1 cellular context compared by ENCODE assay signal in genomic region chr22:46323126-46323525, GRCh38.
TF ChIP-seq lines count a peak whose summit lies in the region.

No MANE protein-coding gene starts in this region.

TF ChIP-seq in GM23338, 12 proteins besides CTCF, POLR2A, EP300 and RAD21 (continued from another document):
- TF ChIP-seq ZNF462 (CRISPR knock-in tag; IDR thresholded peaks at IDR 0.05) (no peak), ZNF114 (CRISPR knock-in tag; IDR thresholded peaks at IDR 0.05) (no peak), REST (IDR thresholded peaks at IDR 0.05; ENCODE audit: unreplicated experiment) (no peak), POLR2AphosphoS5 (IDR thresholded peaks at IDR 0.05; ENCODE audit: low read depth) (no peak), ETS1 (IDR thresholded peaks at IDR 0.05) (no peak), NANOG (IDR thresholded peaks at IDR 0.05; ENCODE audit: borderline replicate concordance) (no peak), JUNB (IDR thresholded peaks at IDR 0.05; ENCODE audit: unreplicated experiment) (no peak)
